ENCODE assay signal across 1 cellular context in genomic region chr2:157784169-157784822, GRCh38.
TF ChIP-seq lines count a peak whose summit lies in the region.

No MANE protein-coding gene starts in this region.

TF ChIP-seq in K562, 482 proteins besides CTCF, POLR2A, EP300 and RAD21 (continued from another document and continues in another):
- peak; percentile 74; the same call in 1 of the 2 replicates for TF ChIP-seq RREB1 (CRISPR knock-in tag; IDR thresholded peaks at IDR 0.05)
- TF ChIP-seq ZNF696 (CRISPR knock-in tag; conservative IDR thresholded peaks at IDR 0.05) = no peak
- TF ChIP-seq NRF1 (conservative IDR thresholded peaks at IDR 0.05 in 1 of 2, IDR thresholded peaks at IDR 0.05 in 1 of 2) = no peak
- TF ChIP-seq MLX (CRISPR knock-in tag; conservative IDR thresholded peaks at IDR 0.05) = no peak
- no peak for TF ChIP-seq BRF1 (IDR thresholded peaks at IDR 0.05; ENCODE audit: borderline replicate concordance, extremely low read depth, insufficient read length)
- TF ChIP-seq NFATC3 (IDR thresholded peaks at IDR 0.05) = no peak
- TF ChIP-seq RERE (CRISPR knock-in tag; IDR thresholded peaks at IDR 0.05; ENCODE audit: borderline replicate concordance) = 0 out of 2 replicates have a peak, but pooled peaks have one; percentile 51
- no peak for TF ChIP-seq CTCFL (IDR thresholded peaks at IDR 0.05; ENCODE audit: borderline replicate concordance, insufficient read depth, low read depth, low read length, poor library complexity, severe bottlenecking)
- TF ChIP-seq BCL6 (CRISPR knock-in tag; IDR thresholded peaks at IDR 0.05) = no peak
- no peak for TF ChIP-seq ZNF3 (CRISPR knock-in tag; IDR thresholded peaks at IDR 0.05)
- no peak for TF ChIP-seq NUFIP1 (IDR thresholded peaks at IDR 0.05; ENCODE audit: partially characterized antibody)
- no peak for TF ChIP-seq RBM39 (optimal IDR thresholded peaks at IDR 0.05; ENCODE audit: low read depth, low read length)
- no peak for TF ChIP-seq ELF4 (CRISPR knock-in tag; IDR thresholded peaks at IDR 0.05)
- TF ChIP-seq CCAR2 (IDR thresholded peaks at IDR 0.05; ENCODE audit: low read depth, low read length) = no peak
- no peak for TF ChIP-seq NFRKB (IDR thresholded peaks at IDR 0.05; ENCODE audit: low read depth)
- TF ChIP-seq ZHX1 (conservative IDR thresholded peaks at IDR 0.05; ENCODE audit: low read length) = no peak
- peak; percentile 79 for TF ChIP-seq ELF1 (tag; IDR thresholded peaks at IDR 0.05)
- TF ChIP-seq MXI1 (IDR thresholded peaks at IDR 0.05; ENCODE audit: low read depth, low read length) = no peak
- TF ChIP-seq RFX1 (IDR thresholded peaks at IDR 0.05) = no peak
- TF ChIP-seq ELF2 (CRISPR knock-in tag; IDR thresholded peaks at IDR 0.05) = no peak
- TF ChIP-seq CBFA2T3 (IDR thresholded peaks at IDR 0.05) = peak; percentile 38; the same call in 1 of the 2 replicates
- peak; percentile 56; the same call in 1 of the 2 replicates for TF ChIP-seq ZNF592 (IDR thresholded peaks at IDR 0.05)
- no peak for TF ChIP-seq ZNF124 (CRISPR knock-in tag; IDR thresholded peaks at IDR 0.05)
- no peak for TF ChIP-seq E2F8 (IDR thresholded peaks at IDR 0.05; ENCODE audit: low read depth, partially characterized antibody)
- no peak for TF ChIP-seq ZNF408 (CRISPR knock-in tag; IDR thresholded peaks at IDR 0.05; ENCODE audit: low read depth)
- TF ChIP-seq ZBTB1 (CRISPR knock-in tag; IDR thresholded peaks at IDR 0.05; ENCODE audit: borderline replicate concordance, low read depth) = no peak
- no peak for TF ChIP-seq ZBED1 (IDR thresholded peaks at IDR 0.05)
- no peak for TF ChIP-seq NR2C1 (IDR thresholded peaks at IDR 0.05)
- TF ChIP-seq NR2C1 (tag; IDR thresholded peaks at IDR 0.05) = no peak
- TF ChIP-seq PREB (CRISPR knock-in tag; IDR thresholded peaks at IDR 0.05) = no peak
